In genomic region chr3:132273043-132273442, GRCh38 we compare ENCODE assay signal across 26 cellular contexts. TPM values are rescaled to one million over a fixed set of nuclear protein-coding genes. Genes with fewer than 3 reads are reported as not detected.
"Had no signal": no experiment of that assay in that cellular context is flagged by ENCODE, and none has a peak within 500 bp of the region (broad histone marks: within the 10 kb centered on the region; RNA-seq: fewer than 3 reads in every experiment).

No MANE protein-coding gene starts in this region.

- ATAC-seq: esophagus mucosa; heart left ventricle; left colon; mucosa of descending colon; naive thymus-derived CD8-positive, alpha-beta T cell had no signal

- H3K36me3 ChIP-seq: colonic mucosa, heart left ventricle, right atrium auricular region, sigmoid colon, stomach, thoracic aorta had no signal

- DNase-seq: colonic mucosa; effector CD4-positive, alpha-beta T cell; heart left ventricle; hippocampal formation; left colon; mucosa of descending colon; naive thymus-derived CD8-positive, alpha-beta T cell; posterior cingulate gyrus; sigmoid colon; stimulated activated CD4-positive, alpha-beta T cell treated with anti-CD3 and anti-CD28 coated beads, Interleukin-12 subunit alpha, Interleukin-12 subunit beta, amount 100 ng/mL, for 4 hours; stimulated activated naive CD4-positive, alpha-beta T cell; stomach; substantia nigra had no signal

- H3K27ac ChIP-seq: colonic mucosa, heart left ventricle, right atrium auricular region, sigmoid colon, skin epidermis, stomach, thoracic aorta had no signal

- FAIRE-seq: endometrium, frontal cortex, urothelium cell line had no signal

- H3K4me3 ChIP-seq: colonic mucosa, heart left ventricle, mucosa of descending colon, right atrium auricular region, sigmoid colon, skin epidermis, stomach, thoracic aorta had no signal

- H3K27me3 Mint-ChIP-seq: type B pancreatic cell had no signal

- H3K4me3 Mint-ChIP-seq: naive thymus-derived CD8-positive, alpha-beta T cell; neural crest cell; type B pancreatic cell had no signal

- H3K27ac Mint-ChIP-seq: naive thymus-derived CD8-positive, alpha-beta T cell; type B pancreatic cell had no signal

- H3K9me3 ChIP-seq: colonic mucosa, right atrium auricular region, sigmoid colon had no signal

- H3K27me3 ChIP-seq: colonic mucosa, heart left ventricle, right atrium auricular region, sigmoid colon, stomach had no signal

- H3K4me1 ChIP-seq: colonic mucosa, heart left ventricle, right atrium auricular region, sigmoid colon had no signal

- H3K36me3 Mint-ChIP-seq: type B pancreatic cell had no signal

- H3K4me1 Mint-ChIP-seq: naive thymus-derived CD8-positive, alpha-beta T cell; neural crest cell had no signal

RNA-seq across cellular contexts. Expression of gene ACP3, which starts 44.2 kb away (rescaled TPM):
- total RNA-seq: dermis microvascular lymphatic vessel endothelial cell; frontal cortex; glomerular endothelial cell; lung microvascular endothelial cell; naive thymus-derived CD8-positive, alpha-beta T cell; neural crest cell; osteocyte had no signal
- polyA plus RNA-seq: naive thymus-derived CD8-positive, alpha-beta T cell had no signal
